In genomic region chr3:156643729-156644389, GRCh38 we compare ENCODE assay signal across 8 cellular contexts. TPM values are rescaled to one million over a fixed set of nuclear protein-coding genes. Genes with fewer than 3 reads are reported as not detected.
DNase-seq lines count a peak whose midpoint lies in the region; ATAC-seq lines count a peak whose summit lies in the region.

No MANE protein-coding gene starts in this region.

- H3K9me3 Mint-ChIP-seq in natural killer cell treated with Interleukin-12 subunit alpha and Interleukin-12 subunit beta and Interleukin-15 and Interleukin-18, amount 100 ng/mL, for 72 hours: no peaks in the 10 kb centered on the region

- ATAC-seq in GM18498 (IDR thresholded peaks at IDR 0.05; ENCODE audit: unreplicated experiment) (peak; percentile 91), GM21576 (IDR thresholded peaks at IDR 0.05; ENCODE audit: unreplicated experiment) (peak; percentile 89)
- ATAC-seq in natural killer cell treated with Interleukin-12 subunit alpha and Interleukin-12 subunit beta and Interleukin-15 and Interleukin-18, amount 100 ng/mL, for 72 hours: peak; percentile 88 to 90

- H3K27me3 Mint-ChIP-seq in natural killer cell treated with Interleukin-12 subunit alpha and Interleukin-12 subunit beta and Interleukin-15 and Interleukin-18, amount 100 ng/mL, for 72 hours: peaks cover 0 to 2% of the 10 kb centered on the region in 2 donors

- peaks cover 5% of the 10 kb centered on the region for H3K36me3 Mint-ChIP-seq in natural killer cell treated with Interleukin-12 subunit alpha and Interleukin-12 subunit beta and Interleukin-15 and Interleukin-18, amount 100 ng/mL, for 72 hours

- H3K4me1 Mint-ChIP-seq in natural killer cell treated with Interleukin-12 subunit alpha and Interleukin-12 subunit beta and Interleukin-15 and Interleukin-18, amount 100 ng/mL, for 72 hours (ENCODE audit: low read depth in 2 of 2): peaks cover 21 to 30% of the 10 kb centered on the region in 2 donors

- peak overlapping the region; percentile 75 for H3K4me3 Mint-ChIP-seq in natural killer cell treated with Interleukin-12 subunit alpha and Interleukin-12 subunit beta and Interleukin-15 and Interleukin-18, amount 100 ng/mL, for 72 hours

- DNase-seq in KG1 (lab: John Stamatoyannopoulos, UW): peak; percentile 32
- DNase-seq in activated naive CD4-positive, alpha-beta T cell treated with anti-CD3 and anti-CD28 coated beads, Interleukin-2, amount 50 U/mL, for 16 hours: peak; percentile 28
- DNase-seq in natural killer cell treated with Interleukin-12 subunit alpha and Interleukin-12 subunit beta and Interleukin-15 and Interleukin-18, amount 100 ng/mL, for 72 hours (ENCODE audit: low spot score): no peak
- DNase-seq in stimulated activated naive CD4-positive, alpha-beta T cell treated with Interleukin-2 at 50 U/mL for 16 hours (lab: John Stamatoyannopoulos, UW): no peak
- no peak for DNase-seq in NCI-H2227 treated with DMSO at 0.1 percent for 48 hours (lab: John Stamatoyannopoulos, UW)
- DNase-seq in NCI-H82 treated with DMSO at 0.1 percent for 48 hours (lab: John Stamatoyannopoulos, UW; ENCODE audit: unreplicated experiment): no peak

- peak overlapping the region; percentile 67 to 81 for H3K27ac Mint-ChIP-seq in natural killer cell treated with Interleukin-12 subunit alpha and Interleukin-12 subunit beta and Interleukin-15 and Interleukin-18, amount 100 ng/mL, for 72 hours

RNA-seq across cellular contexts. Expression of gene TIPARP, which starts 30.5 kb away (rescaled TPM):
- 10 to 100 TPM; 35.9 to 38.0 TPM for total RNA-seq in natural killer cell treated with Interleukin-12 subunit alpha and Interleukin-12 subunit beta and Interleukin-15 and Interleukin-18, amount 100 ng/mL, for 72 hours

Comparison
In these comparisons a context has a peak if more than half of its experiments do, and no peak if none do; other contexts are left out.
1. DNase-seq: peak in KG1 (single experiment) and activated naive CD4-positive, alpha-beta T cell treated with anti-CD3 and anti-CD28 coated beads, Interleukin-2, amount 50 U/mL, for 16 hours (single experiment); none in natural killer cell treated with Interleukin-12 subunit alpha and Interleukin-12 subunit beta and Interleukin-15 and Interleukin-18, amount 100 ng/mL, for 72 hours (single experiment), stimulated activated naive CD4-positive, alpha-beta T cell treated with Interleukin-2 at 50 U/mL for 16 hours (single experiment), NCI-H2227 treated with DMSO at 0.1 percent for 48 hours (single experiment) and NCI-H82 treated with DMSO at 0.1 percent for 48 hours (single experiment).
2. Peak in every context shown above with its lines, with median percentiles within 50 percentile points of each other: ATAC-seq.